In genomic region chr1:246246430-246246829, GRCh38 we compare ENCODE assay signal across 13 cellular contexts.
"Had no signal": no experiment of that assay in that cellular context is flagged by ENCODE, and none has a peak within 500 bp of the region (broad histone marks: within the 10 kb centered on the region; RNA-seq: fewer than 3 reads in every experiment).

No MANE protein-coding gene starts in this region.

- H3K27ac ChIP-seq: coronary artery, tibial artery had no signal

- H3K4me3 ChIP-seq: coronary artery, tibial artery had no signal

- H3K27ac Mint-ChIP-seq: activated B cell treated with CpG ODN at 0.5 μM for 24 hours; activated CD4-positive, alpha-beta memory T cell treated with anti-CD3 and anti-CD28 coated beads for 36 hours; activated naive CD8-positive, alpha-beta T cell treated with anti-CD3 and anti-CD28 coated beads for 36 hours; naive thymus-derived CD4-positive, alpha-beta T cell had no signal

- DNase-seq: activated B cell treated with CpG ODN at 0.5 μM for 24 hours; activated CD4-positive, alpha-beta memory T cell treated with anti-CD3 and anti-CD28 coated beads for 36 hours; activated CD4-positive, alpha-beta T cell treated with anti-CD3 and anti-CD28 coated beads for 4 hours; activated naive CD8-positive, alpha-beta T cell treated with anti-CD3 and anti-CD28 coated beads for 36 hours; activated T-cell treated with anti-CD3 and anti-CD28 coated beads for 4 hours; amniotic stem cell; caudate nucleus; erythroblast; mesenchymal stem cell; naive thymus-derived CD4-positive, alpha-beta T cell; stimulated activated naive CD4-positive, alpha-beta T cell; tibial artery had no signal

- ATAC-seq: naive thymus-derived CD4-positive, alpha-beta T cell had no signal

- H3K4me1 ChIP-seq: tibial artery had no signal

- H3K36me3 ChIP-seq: tibial artery had no signal

- H3K9me3 ChIP-seq: tibial artery had no signal

- H3K27me3 Mint-ChIP-seq: activated B cell treated with CpG ODN at 0.5 μM for 24 hours; activated CD4-positive, alpha-beta memory T cell treated with anti-CD3 and anti-CD28 coated beads for 36 hours; activated naive CD8-positive, alpha-beta T cell treated with anti-CD3 and anti-CD28 coated beads for 36 hours; naive thymus-derived CD4-positive, alpha-beta T cell had no signal

- H3K4me3 Mint-ChIP-seq: activated B cell treated with CpG ODN at 0.5 μM for 24 hours; activated CD4-positive, alpha-beta memory T cell treated with anti-CD3 and anti-CD28 coated beads for 36 hours; activated naive CD8-positive, alpha-beta T cell treated with anti-CD3 and anti-CD28 coated beads for 36 hours; naive thymus-derived CD4-positive, alpha-beta T cell had no signal

- H3K27me3 ChIP-seq: tibial artery had no signal

- H3K9me3 Mint-ChIP-seq: activated B cell treated with CpG ODN at 0.5 μM for 24 hours had no signal

- H3K4me1 Mint-ChIP-seq: activated B cell treated with CpG ODN at 0.5 μM for 24 hours; activated naive CD8-positive, alpha-beta T cell treated with anti-CD3 and anti-CD28 coated beads for 36 hours; naive thymus-derived CD4-positive, alpha-beta T cell had no signal
